Comparison of ENCODE assay signal across 9 cellular contexts in the genomic region with DNA sequence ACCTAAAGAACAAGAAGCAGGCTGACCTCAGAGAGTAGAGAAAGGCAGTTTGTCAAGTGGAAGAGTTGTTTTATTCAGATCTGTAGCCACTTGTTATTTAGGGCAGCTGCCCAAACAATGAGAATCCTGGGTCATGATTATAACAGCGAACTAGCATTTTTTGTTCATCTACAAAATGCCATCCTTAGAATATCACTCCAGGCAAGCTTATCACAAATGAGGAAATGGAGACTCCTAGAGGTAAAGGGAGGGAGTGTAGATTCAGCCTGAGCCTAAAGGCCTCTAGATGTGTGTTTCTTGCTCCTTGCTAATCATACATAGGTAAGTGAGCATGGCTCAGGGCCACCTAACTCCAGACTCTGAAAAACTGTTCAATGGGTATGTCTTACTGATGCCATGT.
A peak's percentile ranks its signal among the peaks of the same experiment; 100 is the strongest.
DNase-seq lines count a peak whose midpoint lies in the region; ATAC-seq and TF ChIP-seq lines count a peak whose summit lies in the region.
"Had no signal": no experiment of that assay in that cellular context is flagged by ENCODE, and none has a peak within 500 bp of the region (broad histone marks: within the 10 kb centered on the region; RNA-seq: fewer than 3 reads in every experiment).

No MANE protein-coding gene starts in this region.

- H3K4me3 ChIP-seq in AG04450 (ENCODE audit: low read depth, low read length): no peak overlapping the region
- no peak overlapping the region for H3K4me3 ChIP-seq in endodermal cell (ENCODE audit: low read length)
- H3K4me3 ChIP-seq in osteoblast (ENCODE audit: insufficient read depth, low read length): no peak overlapping the region

- no peaks in the 10 kb centered on the region for H3K79me2 ChIP-seq in osteoblast (ENCODE audit: insufficient read depth, low read length)

- DNase-seq in AG04450 (ENCODE audit: low read depth, low spot score) (no peak), NCI-H774 (lab: John Stamatoyannopoulos, UW) (peak; percentile 24), endodermal cell (peak; percentile 49), osteoblast (ENCODE audit: insufficient read length, low spot score, missing footprints) (no peak), NCI-H1930 (lab: John Stamatoyannopoulos, UW) (no peak)
- DNase-seq in activated naive CD4-positive, alpha-beta T cell treated with anti-CD3 and anti-CD28 coated beads for 36 hours: no peak

- no peak overlapping the region for H2AFZ ChIP-seq in osteoblast (ENCODE audit: low read length)

- H3K36me3 ChIP-seq in endodermal cell (ENCODE audit: control insufficient read depth, insufficient read depth, low read length) (no peaks in the 10 kb centered on the region), osteoblast (ENCODE audit: insufficient read depth, low read length) (no peaks in the 10 kb centered on the region)

- intact Hi-C loops in activated naive CD4-positive, alpha-beta T cell treated with anti-CD3 and anti-CD28 coated beads for 36 hours (cut with micrococcal nuclease): loop anchor here (5.0 kb wide), 1 partner anchor 143 kb away; no protein-coding TSS in a partner anchor

- no peak overlapping the region for H3K27ac ChIP-seq in AG04450 (ENCODE audit: low read depth, low read length)
- H3K27ac ChIP-seq in endodermal cell (ENCODE audit: low read depth, low read length): no peak overlapping the region
- H3K27ac ChIP-seq in osteoblast (ENCODE audit: low read depth, low read length): no peak overlapping the region

- POLR2A ChIA-PET in AG04450 (lab: Yijun Ruan, JAX): interaction anchor here (1.0 kb wide), 1 partner anchor 179 kb away, joined by 9 read pairs; no protein-coding TSS in a partner anchor

- no peak overlapping the region for H3K9ac ChIP-seq in endodermal cell (ENCODE audit: extremely low read depth, low read length, poor library complexity, severe bottlenecking)

- H3K36me3 Mint-ChIP-seq in endodermal cell (ENCODE audit: low read depth): no peaks in the 10 kb centered on the region
- no peaks in the 10 kb centered on the region for H3K36me3 Mint-ChIP-seq in activated naive CD4-positive, alpha-beta T cell treated with anti-CD3 and anti-CD28 coated beads for 36 hours (ENCODE audit: low read depth)

- peaks cover 4% of the 10 kb centered on the region for H3K4me1 ChIP-seq in endodermal cell (ENCODE audit: control insufficient read depth, insufficient read depth, low read length)
- peaks cover 11% of the 10 kb centered on the region for H3K4me1 ChIP-seq in osteoblast (ENCODE audit: insufficient read depth, low read length)

- H3K9me3 Mint-ChIP-seq in endodermal cell: no peaks in the 10 kb centered on the region
- H3K9me3 Mint-ChIP-seq in activated naive CD4-positive, alpha-beta T cell treated with anti-CD3 and anti-CD28 coated beads for 36 hours: peaks cover 2% of the 10 kb centered on the region
- H3K9me3 Mint-ChIP-seq: dendritic cell treated with granulocyte-macrophage colony-stimulating factor and Interleukin-4, amounts not matched to agents 40 ng/mL and 50 ng/mL, for 4 days had no signal

- no peaks in the 10 kb centered on the region for H4K20me1 ChIP-seq in osteoblast (ENCODE audit: insufficient read depth, low read length)

- no peaks in the 10 kb centered on the region for H3K4me1 Mint-ChIP-seq in endodermal cell
- H3K4me1 Mint-ChIP-seq in activated naive CD4-positive, alpha-beta T cell treated with anti-CD3 and anti-CD28 coated beads for 36 hours (ENCODE audit: low read depth): no peaks in the 10 kb centered on the region

- no peak overlapping the region for H3K27ac Mint-ChIP-seq in endodermal cell
- H3K27ac Mint-ChIP-seq in activated naive CD4-positive, alpha-beta T cell treated with anti-CD3 and anti-CD28 coated beads for 36 hours: no peak overlapping the region
- H3K27ac Mint-ChIP-seq: dendritic cell treated with granulocyte-macrophage colony-stimulating factor and Interleukin-4, amounts not matched to agents 40 ng/mL and 50 ng/mL, for 4 days had no signal

- H3K27me3 Mint-ChIP-seq in endodermal cell (ENCODE audit: insufficient read depth): no peaks in the 10 kb centered on the region
- peaks cover 3% of the 10 kb centered on the region for H3K27me3 Mint-ChIP-seq in activated naive CD4-positive, alpha-beta T cell treated with anti-CD3 and anti-CD28 coated beads for 36 hours (ENCODE audit: low read depth)
- H3K27me3 Mint-ChIP-seq: dendritic cell treated with granulocyte-macrophage colony-stimulating factor and Interleukin-4, amounts not matched to agents 40 ng/mL and 50 ng/mL, for 4 days had no signal

- H3K4me3 Mint-ChIP-seq in endodermal cell: no peak overlapping the region
- H3K4me3 Mint-ChIP-seq in activated naive CD4-positive, alpha-beta T cell treated with anti-CD3 and anti-CD28 coated beads for 36 hours: no peak overlapping the region
- H3K4me3 Mint-ChIP-seq: dendritic cell treated with granulocyte-macrophage colony-stimulating factor and Interleukin-4, amounts not matched to agents 40 ng/mL and 50 ng/mL, for 4 days had no signal

- WGBS in endodermal cell (ENCODE audit: insufficient coverage in 1 of 2, insufficient read length in 1 of 2), 2 experiments: 96% methylated on average over 1 of the region's 1 CpG; no CpG with 5 or more reads in 1 of the 2 experiments

- H3K9me3 ChIP-seq in AG04450 (ENCODE audit: control insufficient read depth, insufficient read depth, low read length) (no peaks in the 10 kb centered on the region), endodermal cell (ENCODE audit: control insufficient read depth, low read length) (no peaks in the 10 kb centered on the region), osteoblast (ENCODE audit: low read depth, low read length) (no peaks in the 10 kb centered on the region)

- ATAC-seq in GM18858 (IDR thresholded peaks at IDR 0.05; ENCODE audit: unreplicated experiment) (peak; percentile 83), HG03103 (IDR thresholded peaks at IDR 0.05; ENCODE audit: low read depth, unreplicated experiment) (peak; percentile 74)

- CTCF ChIA-PET in AG04450 (lab: Charles Lee): interaction anchor here (0.7 to 4.8 kb wide), 19 partner anchors 9 to 284 kb away, joined by 3 to 124 read pairs (median 4); no protein-coding TSS in a partner anchor
- CTCF ChIA-PET in activated naive CD4-positive, alpha-beta T cell treated with anti-CD3 and anti-CD28 coated beads for 36 hours (lab: Charles Lee): interaction anchor here (0.5 kb wide), 1 partner anchor 748 kb away, joined by 4 read pairs; no protein-coding TSS in a partner anchor

- TF ChIP-seq CTCF in AG04450 (IDR thresholded peaks at IDR 0.05; ENCODE audit: low read depth, low read length): peak; percentile 90
- peak; percentile 81 for TF ChIP-seq CTCF in endodermal cell (conservative IDR thresholded peaks at IDR 0.05)
- TF ChIP-seq CTCF in osteoblast (IDR thresholded peaks at IDR 0.05; ENCODE audit: extremely low read depth, low read depth, low read length): peak; percentile 77

- H3K4me2 ChIP-seq in osteoblast (ENCODE audit: insufficient read depth, low read length): no peak overlapping the region

- H3K27me3 ChIP-seq in AG04450 (ENCODE audit: control insufficient read depth, insufficient read depth, low read length) (no peaks in the 10 kb centered on the region), endodermal cell (ENCODE audit: control insufficient read depth, insufficient read depth, low read length, poor library complexity, severe bottlenecking) (no peaks in the 10 kb centered on the region), osteoblast (ENCODE audit: insufficient read depth, low read length) (no peaks in the 10 kb centered on the region)

Comparison
In these comparisons a context has a peak if more than half of its experiments do, and no peak if none do; other contexts are left out.
1. DNase-seq: peak in NCI-H774 (single experiment) and endodermal cell (single experiment); none in AG04450 (single experiment), osteoblast (single experiment), NCI-H1930 (0 of 2) and activated naive CD4-positive, alpha-beta T cell treated with anti-CD3 and anti-CD28 coated beads for 36 hours (single experiment).
2. Peak in every context shown above with its lines, with median percentiles within 50 percentile points of each other: CTCF ChIP-seq.